In genomic region chr2:10054424-10054823, GRCh38 we compare ENCODE assay signal across 1 cellular context.
TF ChIP-seq lines count a peak whose summit lies in the region.

No MANE protein-coding gene starts in this region.

TF ChIP-seq in HepG2, 621 proteins besides CTCF, POLR2A, EP300 and RAD21 (continued from another document):
- no peak for TF ChIP-seq ZNF766 (CRISPR knock-in tag; IDR thresholded peaks at IDR 0.05; ENCODE audit: borderline replicate concordance)
- no peak for TF ChIP-seq CEBPB (IDR thresholded peaks at IDR 0.05; ENCODE audit: borderline replicate concordance, low read depth, low read length)
- TF ChIP-seq ZNF879 (CRISPR knock-in tag; IDR thresholded peaks at IDR 0.05): no peak
